ENCODE assay signal across 10 cellular contexts in the genomic region with DNA sequence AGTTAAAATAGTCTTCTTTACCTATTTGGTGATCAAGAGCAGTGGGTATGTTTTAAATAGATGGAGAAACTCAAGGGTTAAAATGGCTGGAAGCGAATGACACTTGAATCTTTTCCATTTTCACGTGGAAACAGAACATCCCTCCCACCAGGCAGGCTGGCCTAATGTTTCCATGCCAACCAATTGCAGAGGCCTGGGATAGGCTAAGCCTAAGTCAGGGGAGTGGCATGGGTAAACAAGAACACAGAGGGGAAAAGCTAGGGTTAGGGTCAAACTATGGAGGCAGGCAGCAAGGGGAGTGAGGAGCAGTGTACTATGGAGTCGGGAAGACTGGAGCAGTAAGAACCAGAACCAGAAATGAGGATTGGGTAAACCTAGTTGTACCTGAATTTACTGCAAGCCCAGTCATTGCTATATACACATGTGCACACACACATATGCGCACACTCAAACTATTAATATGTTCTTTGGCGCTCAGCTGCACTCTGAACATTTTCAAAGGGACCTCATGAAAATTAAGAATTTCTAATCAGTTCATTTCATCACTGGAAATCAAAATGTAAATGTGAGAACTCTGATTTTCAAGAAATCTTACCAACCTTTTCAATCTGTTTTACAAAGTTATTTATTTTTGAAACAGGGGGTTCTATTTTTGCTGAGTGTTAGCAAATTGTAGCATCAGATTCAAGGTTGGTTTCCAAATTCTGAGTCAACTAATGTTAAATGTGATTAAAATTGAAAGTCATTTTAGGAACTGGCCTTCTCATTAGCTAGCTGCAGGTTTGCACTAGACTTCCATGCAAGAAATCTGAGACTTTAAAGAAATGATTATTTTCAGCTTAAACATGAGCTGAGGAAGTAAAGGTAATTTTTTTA.
DNase-seq lines count a peak whose midpoint lies in the region; ATAC-seq and TF ChIP-seq lines count a peak whose summit lies in the region.
"Had no signal": no experiment of that assay in that cellular context is flagged by ENCODE, and none has a peak within 500 bp of the region (broad histone marks: within the 10 kb centered on the region; RNA-seq: fewer than 3 reads in every experiment).

No MANE protein-coding gene starts in this region.

- intact Hi-C loops in Calu3 (cut with micrococcal nuclease; ENCODE audit: unreplicated experiment), result no loop called here

- peak; percentile 61 for DNase-seq in GM06990 (ENCODE audit: extremely low read depth, insufficient read length)
- DNase-seq in NCI-H446 treated with DMSO at 0.1 percent for 48 hours (lab: John Stamatoyannopoulos, UW), result peak; percentile 41
- no peak for DNase-seq in stimulated activated naive CD8-positive, alpha-beta T cell treated with anti-CD3 and anti-CD28 coated beads, Interleukin-15, amount 100 ng/mL, for 72 hours
- no peak for DNase-seq in mucosa of gallbladder (ENCODE audit: low spot score)
- DNase-seq in Calu3, result no peak
- no peak for DNase-seq in DMS 273 treated with DMSO at 0.1 percent for 48 hours (lab: John Stamatoyannopoulos, UW)
- DNase-seq: testis had no signal

- no TSS peak for BruUV-seq in Calu3 (replicated peaks; lab: Mats Ljungman, UMichigan)

- H3K27me3 ChIP-seq in GM06990 (replicated peaks; ENCODE audit: control insufficient read depth, insufficient read depth, low read length), result no peaks in the 10 kb centered on the region
- H3K27me3 ChIP-seq: BLaER1 treated with 17β-estradiol and CSF1 and Interleukin-3, amounts not matched to agents 10 nM and 100 nM; testis had no signal

- no peak overlapping the region for H3K4me3 ChIP-seq in GM06990 (replicated peaks; ENCODE audit: low read depth, low read length)
- H3K4me3 ChIP-seq: BLaER1 treated with 17β-estradiol and CSF1 and Interleukin-3, amounts not matched to agents 10 nM and 100 nM; testis had no signal

- H3K9me3 Mint-ChIP-seq in stimulated activated naive CD8-positive, alpha-beta T cell treated with anti-CD3 and anti-CD28 coated beads, Interleukin-15, amount 100 ng/mL, for 72 hours, result no peaks in the 10 kb centered on the region
- no peaks in the 10 kb centered on the region for H3K9me3 Mint-ChIP-seq in Calu3 (ENCODE audit: low read depth, unreplicated experiment)

- no peak overlapping the region for H3K4me3 Mint-ChIP-seq in stimulated activated naive CD8-positive, alpha-beta T cell treated with anti-CD3 and anti-CD28 coated beads, Interleukin-15, amount 100 ng/mL, for 72 hours
- H3K4me3 Mint-ChIP-seq in Calu3 (ENCODE audit: low read depth, unreplicated experiment), result no peak overlapping the region

- ATAC-seq in GM19397 (IDR thresholded peaks at IDR 0.05; ENCODE audit: unreplicated experiment) (peak; percentile 78), HG03025 (IDR thresholded peaks at IDR 0.05; ENCODE audit: low FRiP score, unreplicated experiment) (peak; percentile 89)
- ATAC-seq in stimulated activated naive CD8-positive, alpha-beta T cell treated with anti-CD3 and anti-CD28 coated beads, Interleukin-15, amount 100 ng/mL, for 72 hours, result no peak

- H3K36me3 Mint-ChIP-seq in Calu3 (ENCODE audit: insufficient read depth, unreplicated experiment), result no peaks in the 10 kb centered on the region

- no peaks in the 10 kb centered on the region for H3K36me3 ChIP-seq in GM06990 (ENCODE audit: control insufficient read depth, insufficient read depth, low read length)
- H3K36me3 ChIP-seq: BLaER1 treated with 17β-estradiol and CSF1 and Interleukin-3, amounts not matched to agents 10 nM and 100 nM had no signal

- no peaks in the 10 kb centered on the region for H3K4me1 Mint-ChIP-seq in stimulated activated naive CD8-positive, alpha-beta T cell treated with anti-CD3 and anti-CD28 coated beads, Interleukin-15, amount 100 ng/mL, for 72 hours
- no peaks in the 10 kb centered on the region for H3K4me1 Mint-ChIP-seq in Calu3 (ENCODE audit: low read depth, unreplicated experiment)

- CTCF ChIA-PET in Calu3 (lab: Charles Lee), result no interaction called here

- no peak for TF ChIP-seq CTCF in GM06990 (IDR thresholded peaks at IDR 0.05; ENCODE audit: insufficient read depth, low read length, poor library complexity, severe bottlenecking)
- no peak for TF ChIP-seq CTCF in Calu3 (IDR thresholded peaks at IDR 0.05; ENCODE audit: unreplicated experiment)

- no peaks in the 10 kb centered on the region for H3K27me3 Mint-ChIP-seq in stimulated activated naive CD8-positive, alpha-beta T cell treated with anti-CD3 and anti-CD28 coated beads, Interleukin-15, amount 100 ng/mL, for 72 hours
- H3K27me3 Mint-ChIP-seq in Calu3 (ENCODE audit: unreplicated experiment), result no peaks in the 10 kb centered on the region

- no peak overlapping the region for H3K27ac Mint-ChIP-seq in stimulated activated naive CD8-positive, alpha-beta T cell treated with anti-CD3 and anti-CD28 coated beads, Interleukin-15, amount 100 ng/mL, for 72 hours
- H3K27ac Mint-ChIP-seq in Calu3 (ENCODE audit: unreplicated experiment), result no peak overlapping the region

Comparison
In these comparisons a context has a peak if more than half of its experiments do, and no peak if none do; other contexts are left out.
1. DNase-seq: peak in GM06990 (single experiment) and NCI-H446 treated with DMSO at 0.1 percent for 48 hours (single experiment); none in stimulated activated naive CD8-positive, alpha-beta T cell treated with anti-CD3 and anti-CD28 coated beads, Interleukin-15, amount 100 ng/mL, for 72 hours (0 of 2), mucosa of gallbladder (single experiment), Calu3 (single experiment) and DMS 273 treated with DMSO at 0.1 percent for 48 hours (single experiment).